15 cellular contexts compared by ENCODE assay signal in genomic region chr7:101919363-101920115, GRCh38.
DNase-seq lines count a peak whose midpoint lies in the region; ATAC-seq and TF ChIP-seq lines count a peak whose summit lies in the region.
"Had no signal": no experiment of that assay in that cellular context is flagged by ENCODE, and none has a peak within 500 bp of the region (broad histone marks: within the 10 kb centered on the region; RNA-seq: fewer than 3 reads in every experiment).

No MANE protein-coding gene starts in this region.

- H3K27me3 ChIP-seq in trophoblast cell (ENCODE audit: insufficient read depth, low read length) (no peaks in the 10 kb centered on the region), uterus (no peaks in the 10 kb centered on the region), gastroesophageal sphincter (no peaks in the 10 kb centered on the region)
- H3K27me3 ChIP-seq: BLaER1 treated with 17β-estradiol and CSF1 and Interleukin-3, amounts not matched to agents 10 nM and 100 nM had no signal

- intact Hi-C loops in Right ventricle myocardium superior (cut with DNase I), result no loop called here
- intact Hi-C loops in left cardiac atrium (cut with DNase I), result no loop called here
- intact Hi-C loops in uterus (cut with DNase I; ENCODE audit: low total_unique reads), result no loop called here
- intact Hi-C loops in activated CD4-positive, alpha-beta T cell treated with anti-CD3 and anti-CD28 coated beads for 36 hours (cut with DNase I, micrococcal nuclease), result no loop called here
- intact Hi-C loops in activated CD4-positive, alpha-beta memory T cell treated with anti-CD3 and anti-CD28 coated beads for 36 hours (cut with micrococcal nuclease), result no loop called here

- POLR2A ChIA-PET in activated CD4-positive, alpha-beta T cell treated with anti-CD3 and anti-CD28 coated beads for 36 hours (lab: Charles Lee), result no interaction called here
- POLR2A ChIA-PET in activated CD4-positive, alpha-beta memory T cell treated with anti-CD3 and anti-CD28 coated beads for 36 hours (lab: Charles Lee), result no interaction called here

- H3K27ac ChIP-seq in trophoblast cell (ENCODE audit: low read depth, low read length) (no peak overlapping the region), uterus (peak overlapping the region; percentile 40 to 91), gastroesophageal sphincter (no peak overlapping the region)

- no peak overlapping the region for H3K23ac ChIP-seq in trophoblast cell (ENCODE audit: low read length)

- no peak overlapping the region for H3K4me3 ChIP-seq in trophoblast cell (ENCODE audit: low read depth, low read length)
- no peak overlapping the region for H3K4me3 ChIP-seq in uterus
- H3K4me3 ChIP-seq in gastroesophageal sphincter, result no peak overlapping the region
- H3K4me3 ChIP-seq: BLaER1 treated with 17β-estradiol and CSF1 and Interleukin-3, amounts not matched to agents 10 nM and 100 nM; HAP-1 had no signal

- no peak overlapping the region for H3K14ac ChIP-seq in trophoblast cell (ENCODE audit: low read length)

- TF ChIP-seq CTCF in glutamatergic neuron (IDR thresholded peaks at IDR 0.05; ENCODE audit: partially characterized antibody, unreplicated experiment), result no peak
- no peak for TF ChIP-seq CTCF in uterus (IDR thresholded peaks at IDR 0.05)
- no peak for TF ChIP-seq CTCF in gastroesophageal sphincter (IDR thresholded peaks at IDR 0.05)

- H4K91ac ChIP-seq in trophoblast cell (ENCODE audit: low read depth, low read length), result no peak overlapping the region

- no peak overlapping the region for H3K9ac ChIP-seq in trophoblast cell (ENCODE audit: low read length)
- H3K9ac ChIP-seq: BLaER1 treated with 17β-estradiol and CSF1 and Interleukin-3, amounts not matched to agents 10 nM and 100 nM had no signal

- no peak overlapping the region for H2AFZ ChIP-seq in trophoblast cell (ENCODE audit: insufficient read depth, low read length, poor library complexity)

- H4K12ac ChIP-seq in trophoblast cell (ENCODE audit: low read depth, low read length), result no peak overlapping the region

- CTCF ChIA-PET in activated CD4-positive, alpha-beta T cell treated with anti-CD3 and anti-CD28 coated beads for 36 hours (lab: Charles Lee), result no interaction called here
- CTCF ChIA-PET in activated CD4-positive, alpha-beta memory T cell treated with anti-CD3 and anti-CD28 coated beads for 36 hours (lab: Charles Lee), result no interaction called here

- H3K9me3 Mint-ChIP-seq in glutamatergic neuron (ENCODE audit: unreplicated experiment), result peaks cover 18% of the 10 kb centered on the region
- H3K9me3 Mint-ChIP-seq in activated CD4-positive, alpha-beta T cell treated with anti-CD3 and anti-CD28 coated beads for 36 hours (ENCODE audit: low read depth), result no peaks in the 10 kb centered on the region
- no peaks in the 10 kb centered on the region for H3K9me3 Mint-ChIP-seq in activated CD4-positive, alpha-beta memory T cell treated with anti-CD3 and anti-CD28 coated beads for 36 hours

- H3K4ac ChIP-seq in trophoblast cell (ENCODE audit: low read depth, low read length), result peak overlapping the region; percentile 0

- no peak overlapping the region for H2BK12ac ChIP-seq in trophoblast cell (ENCODE audit: low read length)

- WGBS in trophoblast cell (ENCODE audit: extremely low coverage, insufficient coverage, insufficient read length), result no CpG with 5 or more reads among the region's 24 CpGs
- WGBS in gastroesophageal sphincter (ENCODE audit: low coverage in 1 of 2), 2 donors, result 88 to 93% methylated on average over 3 to 16 of the region's 24 CpGs

- peaks cover 12% of the 10 kb centered on the region for H3K79me1 ChIP-seq in trophoblast cell (ENCODE audit: low read length)

- H3K4me1 ChIP-seq in trophoblast cell (ENCODE audit: control insufficient read depth in 1 of 2, insufficient read depth in 2 of 2, low read length in 2 of 2) (peaks cover 13 to 16% of the 10 kb centered on the region in 2 experiments), uterus (peaks cover 9 to 12% of the 10 kb centered on the region in 2 donors), gastroesophageal sphincter (peaks cover 0 to 47% (median 4%) of the 10 kb centered on the region in 3 donors)
- H3K4me1 ChIP-seq: HAP-1 had no signal

- H3K18ac ChIP-seq in trophoblast cell (ENCODE audit: low read length), result no peak overlapping the region

- ATAC-seq in Right ventricle myocardium superior (ENCODE audit: poor library complexity), result no peak
- ATAC-seq in left cardiac atrium, result no peak
- no peak for ATAC-seq in activated CD4-positive, alpha-beta T cell treated with anti-CD3 and anti-CD28 coated beads for 36 hours
- ATAC-seq in gastroesophageal sphincter, result no peak
- ATAC-seq: PC-3 had no signal

- H3K36me3 Mint-ChIP-seq in glutamatergic neuron (ENCODE audit: unreplicated experiment), result no peaks in the 10 kb centered on the region
- H3K36me3 Mint-ChIP-seq in activated CD4-positive, alpha-beta T cell treated with anti-CD3 and anti-CD28 coated beads for 36 hours (ENCODE audit: low read depth), result peaks cover 12% of the 10 kb centered on the region
- peaks cover 17% of the 10 kb centered on the region for H3K36me3 Mint-ChIP-seq in activated CD4-positive, alpha-beta memory T cell treated with anti-CD3 and anti-CD28 coated beads for 36 hours

- no peak for TF ChIP-seq EP300 in gastroesophageal sphincter (IDR thresholded peaks at IDR 0.05)

- peaks cover 15% of the 10 kb centered on the region for H3K27me3 Mint-ChIP-seq in glutamatergic neuron (ENCODE audit: unreplicated experiment)
- H3K27me3 Mint-ChIP-seq in activated CD4-positive, alpha-beta T cell treated with anti-CD3 and anti-CD28 coated beads for 36 hours, result no peaks in the 10 kb centered on the region
- H3K27me3 Mint-ChIP-seq in activated CD4-positive, alpha-beta memory T cell treated with anti-CD3 and anti-CD28 coated beads for 36 hours, result no peaks in the 10 kb centered on the region

- H2BK120ac ChIP-seq in trophoblast cell (ENCODE audit: insufficient read depth, low read length, poor library complexity), result no peak overlapping the region

- peaks cover 11% of the 10 kb centered on the region for H3K79me2 ChIP-seq in trophoblast cell (ENCODE audit: control insufficient read depth, insufficient read depth, low read length, poor library complexity)

- TF ChIP-seq POLR2A in uterus (IDR thresholded peaks at IDR 0.05) (no peak), gastroesophageal sphincter (IDR thresholded peaks at IDR 0.05) (no peak)

- no peak overlapping the region for H2BK5ac ChIP-seq in trophoblast cell (ENCODE audit: low read depth, low read length, poor library complexity)

- H3K4me3 Mint-ChIP-seq in glutamatergic neuron (ENCODE audit: unreplicated experiment), result no peak overlapping the region
- H3K4me3 Mint-ChIP-seq in activated CD4-positive, alpha-beta T cell treated with anti-CD3 and anti-CD28 coated beads for 36 hours, result no peak overlapping the region
- H3K4me3 Mint-ChIP-seq in activated CD4-positive, alpha-beta memory T cell treated with anti-CD3 and anti-CD28 coated beads for 36 hours, result no peak overlapping the region

- H3K27ac Mint-ChIP-seq in glutamatergic neuron (ENCODE audit: unreplicated experiment), result peak overlapping the region; percentile 49
- no peak overlapping the region for H3K27ac Mint-ChIP-seq in activated CD4-positive, alpha-beta T cell treated with anti-CD3 and anti-CD28 coated beads for 36 hours
- H3K27ac Mint-ChIP-seq in activated CD4-positive, alpha-beta memory T cell treated with anti-CD3 and anti-CD28 coated beads for 36 hours, result no peak overlapping the region

- H3K9me3 ChIP-seq in trophoblast cell (ENCODE audit: insufficient read depth, low read depth, low read length) (peaks cover 2% of the 10 kb centered on the region), uterus (no peaks in the 10 kb centered on the region), gastroesophageal sphincter (no peaks in the 10 kb centered on the region)
- H3K9me3 ChIP-seq: BLaER1 treated with 17β-estradiol and CSF1 and Interleukin-3, amounts not matched to agents 10 nM and 100 nM; HAP-1 had no signal

- H4K8ac ChIP-seq in trophoblast cell (ENCODE audit: low read depth, low read length), result no peak overlapping the region

- no peak overlapping the region for H2AK5ac ChIP-seq in trophoblast cell (ENCODE audit: low read length)

- H3K36me3 ChIP-seq in trophoblast cell (ENCODE audit: control insufficient read depth in 1 of 2, insufficient read depth in 2 of 2, low read length in 2 of 2) (peaks cover 31 to 32% of the 10 kb centered on the region in 2 experiments), uterus (no peaks in the 10 kb centered on the region), gastroesophageal sphincter (peaks cover 0 to 41% of the 10 kb centered on the region in 2 donors)

- H3K4me1 Mint-ChIP-seq in glutamatergic neuron (ENCODE audit: low read depth, unreplicated experiment), result peaks cover 36% of the 10 kb centered on the region
- peaks cover 10% of the 10 kb centered on the region for H3K4me1 Mint-ChIP-seq in activated CD4-positive, alpha-beta T cell treated with anti-CD3 and anti-CD28 coated beads for 36 hours
- peaks cover 9% of the 10 kb centered on the region for H3K4me1 Mint-ChIP-seq in activated CD4-positive, alpha-beta memory T cell treated with anti-CD3 and anti-CD28 coated beads for 36 hours (ENCODE audit: low read depth)

- DNase-seq in Right ventricle myocardium superior (peak; percentile 28), left cardiac atrium (no peak), glutamatergic neuron (no peak), trophoblast cell (no peak), uterus (no peak)
- no peak for DNase-seq in activated CD4-positive, alpha-beta T cell treated with anti-CD3 and anti-CD28 coated beads for 36 hours
- DNase-seq in activated CD4-positive, alpha-beta memory T cell treated with anti-CD3 and anti-CD28 coated beads for 36 hours, result no peak
- DNase-seq: 8988T, Kasumi-1, NCI-H1436 treated with DMSO at 0.1 percent for 48 hours, NCI-H69, PC-3 had no signal

- no peak overlapping the region for H3K4me2 ChIP-seq in trophoblast cell (ENCODE audit: low read length)

Comparison
In these comparisons a context has a peak if more than half of its experiments do, and no peak if none do; other contexts are left out.
1. H3K27ac ChIP-seq: peak in uterus (2 of 2); none in trophoblast cell (single experiment) and gastroesophageal sphincter (0 of 4).